13 cellular contexts compared by ENCODE assay signal in genomic region chr7:150479023-150479716, GRCh38. TPM values are rescaled to one million over a fixed set of nuclear protein-coding genes. Genes with fewer than 3 reads are reported as not detected.
A peak's percentile ranks its signal among the peaks of the same experiment; 100 is the strongest.
DNase-seq lines count a peak whose midpoint lies in the region; ATAC-seq lines count a peak whose summit lies in the region.
"Had no signal": no experiment of that assay in that cellular context is flagged by ENCODE, and none has a peak within 500 bp of the region (broad histone marks: within the 10 kb centered on the region; RNA-seq: fewer than 3 reads in every experiment).

No MANE protein-coding gene starts in this region.

- ATAC-seq in esophagus mucosa: peak; percentile 87
- peak; percentile 60 for ATAC-seq in stimulated activated naive CD8-positive, alpha-beta T cell treated with anti-CD3 and anti-CD28 coated beads, Interleukin-15, amount 100 ng/mL, for 72 hours
- ATAC-seq: body of pancreas had no signal

- peaks cover 34% of the 10 kb centered on the region for H3K36me3 Mint-ChIP-seq in activated naive CD4-positive, alpha-beta T cell treated with anti-CD3 and anti-CD28 coated beads, Interleukin-2, amount 50 U/mL, for 24 hours

- peak overlapping the region; percentile 71 for H3K4me3 Mint-ChIP-seq in activated naive CD4-positive, alpha-beta T cell treated with anti-CD3 and anti-CD28 coated beads, Interleukin-2, amount 50 U/mL, for 24 hours
- peak overlapping the region; percentile 54 to 71 for H3K4me3 Mint-ChIP-seq in stimulated activated naive CD8-positive, alpha-beta T cell treated with anti-CD3 and anti-CD28 coated beads, Interleukin-15, amount 100 ng/mL, for 72 hours

- H3K27me3 Mint-ChIP-seq in activated naive CD4-positive, alpha-beta T cell treated with anti-CD3 and anti-CD28 coated beads, Interleukin-2, amount 50 U/mL, for 24 hours: no peaks in the 10 kb centered on the region
- H3K27me3 Mint-ChIP-seq in stimulated activated naive CD8-positive, alpha-beta T cell treated with anti-CD3 and anti-CD28 coated beads, Interleukin-15, amount 100 ng/mL, for 72 hours: no peaks in the 10 kb centered on the region

- H3K4me1 Mint-ChIP-seq in activated naive CD4-positive, alpha-beta T cell treated with anti-CD3 and anti-CD28 coated beads, Interleukin-2, amount 50 U/mL, for 24 hours: peaks cover 92% of the 10 kb centered on the region
- peaks cover 92% of the 10 kb centered on the region for H3K4me1 Mint-ChIP-seq in stimulated activated naive CD8-positive, alpha-beta T cell treated with anti-CD3 and anti-CD28 coated beads, Interleukin-15, amount 100 ng/mL, for 72 hours

- no peak for DNase-seq in activated naive CD4-positive, alpha-beta T cell treated with Interleukin-2 at 50 U/mL for 16 hours
- DNase-seq in T-helper 22 cell (ENCODE audit: low read depth): peak; percentile 27
- no peak for DNase-seq in stimulated activated naive CD8-positive, alpha-beta T cell treated with anti-CD3 and anti-CD28 coated beads, Interleukin-15, amount 100 ng/mL, for 72 hours
- no peak for DNase-seq in OCI-M1 (lab: John Stamatoyannopoulos, UW)
- no peak for DNase-seq in NCI-H187 treated with DMSO at 0.1 percent for 48 hours (lab: John Stamatoyannopoulos, UW)
- no peak for DNase-seq in activated effector memory CD4-positive, alpha-beta T cell treated with anti-CD3 and anti-CD28 coated beads, Interleukin-2, amount 50 U/mL, for 16 hours
- DNase-seq: BE2C; body of pancreas; NCI-H1048; stimulated activated CD4-positive, alpha-beta T cell treated with anti-CD3 and anti-CD28 coated beads, Interleukin-2, amount 100 ng/mL, for 24 hours had no signal

- H3K9me3 Mint-ChIP-seq in activated naive CD4-positive, alpha-beta T cell treated with anti-CD3 and anti-CD28 coated beads, Interleukin-2, amount 50 U/mL, for 24 hours: peaks cover 6% of the 10 kb centered on the region
- peaks cover 0 to 6% of the 10 kb centered on the region in 2 donors for H3K9me3 Mint-ChIP-seq in stimulated activated naive CD8-positive, alpha-beta T cell treated with anti-CD3 and anti-CD28 coated beads, Interleukin-15, amount 100 ng/mL, for 72 hours

- H3K27ac Mint-ChIP-seq in activated naive CD4-positive, alpha-beta T cell treated with anti-CD3 and anti-CD28 coated beads, Interleukin-2, amount 50 U/mL, for 24 hours: peak overlapping the region; percentile 98
- peak overlapping the region in 1 of 2 donors; percentile 92 for H3K27ac Mint-ChIP-seq in stimulated activated naive CD8-positive, alpha-beta T cell treated with anti-CD3 and anti-CD28 coated beads, Interleukin-15, amount 100 ng/mL, for 72 hours
- H3K27ac Mint-ChIP-seq: progenitor cell of endocrine pancreas had no signal

RNA-seq across cellular contexts. Expression of gene GIMAP8, which starts 28.7 kb away (rescaled TPM):
- 1.6 TPM for total RNA-seq in esophagus mucosa
- total RNA-seq: progenitor cell of endocrine pancreas had no signal

RNA-seq across cellular contexts. Expression of gene GIMAP7, which starts 35.5 kb away (rescaled TPM):
- 2.7 TPM for total RNA-seq in esophagus mucosa
- total RNA-seq: progenitor cell of endocrine pancreas had no signal
